ENCODE assay signal across 21 cellular contexts in genomic region chr4:151912626-151913025, GRCh38.
DNase-seq lines count a peak whose midpoint lies in the region; ATAC-seq and TF ChIP-seq lines count a peak whose summit lies in the region.
"Had no signal": no experiment of that assay in that cellular context is flagged by ENCODE, and none has a peak within 500 bp of the region (broad histone marks: within the 10 kb centered on the region; RNA-seq: fewer than 3 reads in every experiment).

No MANE protein-coding gene starts in this region.

- H3K27ac ChIP-seq in OCI-LY3 (ENCODE audit: low read length) (peak overlapping the region; percentile 92), right lobe of liver (no peak overlapping the region)
- H3K27ac ChIP-seq: 22Rv1, SJSA1 had no signal

- H3K79me2 ChIP-seq in OCI-LY3 (ENCODE audit: low read length): no peaks in the 10 kb centered on the region

- peak overlapping the region; percentile 54 for H3K4me2 ChIP-seq in OCI-LY3 (ENCODE audit: low read length)

- no peak for TF ChIP-seq CTCF in OCI-LY3 (IDR thresholded peaks at IDR 0.05; ENCODE audit: low read depth, low read length)
- no peak for TF ChIP-seq CTCF in right lobe of liver (IDR thresholded peaks at IDR 0.05)

- H3K9ac ChIP-seq in OCI-LY3 (ENCODE audit: low read length): peak overlapping the region; percentile 79

- H3K4me1 ChIP-seq in OCI-LY3 (ENCODE audit: low read length) (peaks cover 69% of the 10 kb centered on the region), right lobe of liver (no peaks in the 10 kb centered on the region)
- H3K4me1 ChIP-seq: HAP-1, SJSA1 had no signal

- no peak for TF ChIP-seq POLR2A in right lobe of liver (IDR thresholded peaks at IDR 0.05)

- H3K9me3 ChIP-seq in OCI-LY3 (ENCODE audit: insufficient read depth, low read length): peaks cover 4% of the 10 kb centered on the region; the same call in 1 of the 2 replicates
- H3K9me3 ChIP-seq in right lobe of liver: no peaks in the 10 kb centered on the region
- H3K9me3 ChIP-seq: HAP-1, SJSA1 had no signal

- H3K36me3 ChIP-seq in OCI-LY3 (replicated peaks; ENCODE audit: low read depth, low read length): peaks cover 3% of the 10 kb centered on the region
- H3K36me3 ChIP-seq in right lobe of liver: no peaks in the 10 kb centered on the region
- H3K36me3 ChIP-seq: HAP-1, SJSA1 had no signal

- intact Hi-C loops in right lobe of liver (cut with DNase I): no loop called here

- H3K27me3 ChIP-seq in OCI-LY3 (ENCODE audit: low read depth, low read length): no peaks in the 10 kb centered on the region
- H3K27me3 ChIP-seq in right lobe of liver: no peaks in the 10 kb centered on the region
- H3K27me3 ChIP-seq: SJSA1 had no signal

- no peaks in the 10 kb centered on the region for H4K20me1 ChIP-seq in OCI-LY3 (ENCODE audit: insufficient read depth, low read length)

- peak overlapping the region; percentile 12; the same call in 1 of the 2 replicates for H2AFZ ChIP-seq in OCI-LY3 (ENCODE audit: low read depth, low read length)

- ATAC-seq in GM18873 (IDR thresholded peaks at IDR 0.05; ENCODE audit: low FRiP score, unreplicated experiment) (no peak), right lobe of liver (no peak), HG03460 (IDR thresholded peaks at IDR 0.05; ENCODE audit: unreplicated experiment) (no peak)
- ATAC-seq: GM12878, HepG2 had no signal

- WGBS in right lobe of liver (ENCODE audit: insufficient coverage, low coverage, low lambda C conversion rate, missing lambda C conversion rate): 35% methylated on average over 6 of the region's 6 CpGs

- peak overlapping the region; percentile 29 for H3K4me3 ChIP-seq in OCI-LY3 (ENCODE audit: low read length)
- H3K4me3 ChIP-seq in right lobe of liver: no peak overlapping the region
- H3K4me3 ChIP-seq: GM12878, HAP-1, SJSA1 had no signal

- peak; percentile 27 for DNase-seq in NCI-H510A treated with DMSO at 0.1 percent for 48 hours (lab: John Stamatoyannopoulos, UW)
- no peak for DNase-seq in NCI-H510A (lab: John Stamatoyannopoulos, UW)
- peak; percentile 25 for DNase-seq in iPS-NIHi7 (ENCODE audit: extremely low spot score)
- DNase-seq in right lobe of liver: no peak
- no peak for DNase-seq in activated T-cell treated with anti-CD3 and anti-CD28 coated beads, Interleukin-2, amount 50 U/mL, for 48 hours
- DNase-seq: DMS 273 treated with DMSO at 0.1 percent for 48 hours, GF-D8, KG1, NCI-H1417, NCI-H187, NCI-H2107, NCI-H2227 treated with DMSO at 0.1 percent for 48 hours, NCI-H524 treated with DMSO at 0.1 percent for 48 hours had no signal

Comparison
In these comparisons a context has a peak if more than half of its experiments do, and no peak if none do; other contexts are left out.
1. DNase-seq: peak in NCI-H510A treated with DMSO at 0.1 percent for 48 hours (single experiment) and iPS-NIHi7 (single experiment); none in NCI-H510A (single experiment), right lobe of liver (0 of 3) and activated T-cell treated with anti-CD3 and anti-CD28 coated beads, Interleukin-2, amount 50 U/mL, for 48 hours (0 of 2).